In the genomic region with DNA sequence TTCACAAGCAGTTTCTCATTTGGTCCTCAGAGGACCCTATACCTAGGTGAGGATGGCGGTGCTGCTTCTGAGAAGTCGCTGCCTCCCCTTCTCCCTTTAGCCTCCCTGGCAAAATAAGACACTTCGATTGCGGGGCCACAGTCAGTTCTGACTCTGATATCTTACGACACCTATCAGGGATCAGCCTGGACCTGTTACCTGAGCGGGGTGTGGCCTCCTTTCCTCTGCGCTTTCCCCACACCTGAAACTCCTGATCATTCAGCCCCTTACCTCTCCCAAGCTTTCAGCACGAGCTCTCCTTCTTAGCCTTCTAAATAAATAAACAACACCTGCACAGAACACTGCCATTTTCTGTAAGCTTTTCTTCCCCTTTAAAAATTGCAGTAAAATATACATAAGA, we compare ENCODE assay signal across 28 cellular contexts.
"Had no signal": no experiment of that assay in that cellular context is flagged by ENCODE, and none has a peak within 500 bp of the region (broad histone marks: within the 10 kb centered on the region; RNA-seq: fewer than 3 reads in every experiment).

No MANE protein-coding gene starts in this region.

- H3K4me1 ChIP-seq: ascending aorta, breast epithelium had no signal

- H3K27ac Mint-ChIP-seq: activated CD4-positive, alpha-beta memory T cell treated with anti-CD3 and anti-CD28 coated beads, Interleukin-2, amount 10 ng/mL, durations not matched to agents 7 days and 5 days; activated CD4-positive, alpha-beta T cell treated with anti-CD3 and anti-CD28 coated beads, Interleukin-2, amount 10 ng/mL, durations not matched to agents 7 days and 5 days; activated naive CD4-positive, alpha-beta T cell treated with anti-CD3 and anti-CD28 coated beads, Interleukin-2, amount 10 ng/mL, durations not matched to agents 7 days and 5 days; activated naive CD4-positive, alpha-beta T cell treated with anti-CD3 and anti-CD28 coated beads, Interleukin-2, amount 50 U/mL, for 72 hours; activated naive CD8-positive, alpha-beta T cell treated with anti-CD3 and anti-CD28 coated beads, Interleukin-2, amount 10 ng/mL, durations not matched to agents 7 days and 5 days; activated T-cell treated with anti-CD3 and anti-CD28 coated beads, Interleukin-2, amount 50 U/mL, for 24 hours; activated T-cell treated with anti-CD3 and anti-CD28 coated beads, Interleukin-2, amount 50 U/mL, for 72 hours; brain; dendritic cell treated with granulocyte-macrophage colony-stimulating factor and Interleukin-4, amounts not matched to agents 40 ng/mL and 50 ng/mL, for 4 days; effector memory CD8-positive, alpha-beta T cell; T-helper 2 cell treated with Interferon-gamma antibody and Interleukin-4, amounts not matched to agents 5 μg/mL and 100 μg/mL, for 36 hours had no signal

- H3K27me3 ChIP-seq: ascending aorta, breast epithelium, dorsolateral prefrontal cortex, esophagus squamous epithelium had no signal

- H3K4me1 Mint-ChIP-seq: brain had no signal

- H3K4me3 Mint-ChIP-seq: activated CD4-positive, alpha-beta memory T cell treated with anti-CD3 and anti-CD28 coated beads, Interleukin-2, amount 10 ng/mL, durations not matched to agents 7 days and 5 days; activated CD4-positive, alpha-beta T cell treated with anti-CD3 and anti-CD28 coated beads, Interleukin-2, amount 10 ng/mL, durations not matched to agents 7 days and 5 days; activated naive CD4-positive, alpha-beta T cell treated with anti-CD3 and anti-CD28 coated beads, Interleukin-2, amount 10 ng/mL, durations not matched to agents 7 days and 5 days; activated naive CD8-positive, alpha-beta T cell treated with anti-CD3 and anti-CD28 coated beads, Interleukin-2, amount 10 ng/mL, durations not matched to agents 7 days and 5 days; activated T-cell treated with anti-CD3 and anti-CD28 coated beads, Interleukin-2, amount 50 U/mL, for 24 hours; activated T-cell treated with anti-CD3 and anti-CD28 coated beads, Interleukin-2, amount 50 U/mL, for 72 hours; brain; central memory CD8-positive, alpha-beta T cell; dendritic cell treated with granulocyte-macrophage colony-stimulating factor and Interleukin-4, amounts not matched to agents 40 ng/mL and 50 ng/mL, for 4 days; effector memory CD8-positive, alpha-beta T cell; T-helper 17 cell; T-helper 2 cell treated with Interferon-gamma antibody and Interleukin-4, amounts not matched to agents 5 μg/mL and 100 μg/mL, for 36 hours had no signal

- H3K27me3 Mint-ChIP-seq: activated naive CD4-positive, alpha-beta T cell treated with anti-CD3 and anti-CD28 coated beads, Interleukin-2, amount 10 ng/mL, durations not matched to agents 7 days and 5 days; central memory CD8-positive, alpha-beta T cell; effector memory CD8-positive, alpha-beta T cell had no signal

- H3K9me3 Mint-ChIP-seq: activated CD4-positive, alpha-beta memory T cell treated with anti-CD3 and anti-CD28 coated beads, Interleukin-2, amount 10 ng/mL, durations not matched to agents 7 days and 5 days; activated CD4-positive, alpha-beta T cell treated with anti-CD3 and anti-CD28 coated beads, Interleukin-2, amount 10 ng/mL, durations not matched to agents 7 days and 5 days; activated naive CD4-positive, alpha-beta T cell treated with anti-CD3 and anti-CD28 coated beads, Interleukin-2, amount 10 ng/mL, durations not matched to agents 7 days and 5 days; activated naive CD4-positive, alpha-beta T cell treated with anti-CD3 and anti-CD28 coated beads, Interleukin-2, amount 50 U/mL, for 72 hours; activated naive CD8-positive, alpha-beta T cell treated with anti-CD3 and anti-CD28 coated beads, Interleukin-2, amount 10 ng/mL, durations not matched to agents 7 days and 5 days; activated T-cell treated with anti-CD3 and anti-CD28 coated beads, Interleukin-2, amount 50 U/mL, for 24 hours; activated T-cell treated with anti-CD3 and anti-CD28 coated beads, Interleukin-2, amount 50 U/mL, for 72 hours; brain; central memory CD8-positive, alpha-beta T cell; dendritic cell treated with granulocyte-macrophage colony-stimulating factor and Interleukin-4, amounts not matched to agents 40 ng/mL and 50 ng/mL, for 4 days; effector memory CD8-positive, alpha-beta T cell; T-helper 2 cell treated with Interferon-gamma antibody and Interleukin-4, amounts not matched to agents 5 μg/mL and 100 μg/mL, for 36 hours had no signal

- H3K36me3 Mint-ChIP-seq: activated naive CD4-positive, alpha-beta T cell treated with anti-CD3 and anti-CD28 coated beads, Interleukin-2, amount 10 ng/mL, durations not matched to agents 7 days and 5 days; activated naive CD4-positive, alpha-beta T cell treated with anti-CD3 and anti-CD28 coated beads, Interleukin-2, amount 50 U/mL, for 72 hours; activated naive CD8-positive, alpha-beta T cell treated with anti-CD3 and anti-CD28 coated beads, Interleukin-2, amount 10 ng/mL, durations not matched to agents 7 days and 5 days; brain had no signal

- DNase-seq: activated CD4-positive, alpha-beta memory T cell treated with anti-CD3 and anti-CD28 coated beads, Interleukin-2, amount 10 ng/mL, durations not matched to agents 7 days and 5 days; activated CD4-positive, alpha-beta T cell treated with anti-CD3 and anti-CD28 coated beads for 1 hour; activated CD4-positive, alpha-beta T cell treated with anti-CD3 and anti-CD28 coated beads for 4 hours; activated CD4-positive, alpha-beta T cell treated with anti-CD3 and anti-CD28 coated beads, Interleukin-2, amount 10 ng/mL, durations not matched to agents 7 days and 5 days; activated CD4-positive, alpha-beta T cell treated with anti-CD3 and anti-CD28 coated beads, Interleukin-2, amount 50 U/mL, for 4 hours; activated CD8-positive, alpha-beta memory T cell treated with anti-CD3 and anti-CD28 coated beads, Interleukin-2, amount 50 U/mL, for 48 hours; activated gamma-delta T cell; activated naive CD4-positive, alpha-beta T cell; activated naive CD4-positive, alpha-beta T cell treated with anti-CD3 and anti-CD28 coated beads, Interleukin-2, amount 10 ng/mL, durations not matched to agents 7 days and 5 days; activated naive CD8-positive, alpha-beta T cell treated with anti-CD3 and anti-CD28 coated beads, Interleukin-2, amount 10 ng/mL, durations not matched to agents 7 days and 5 days; activated T-cell treated with anti-CD3 and anti-CD28 coated beads for 4 hours; activated T-cell treated with anti-CD3 and anti-CD28 coated beads, Interleukin-2, amount 50 U/mL, for 24 hours; activated T-cell treated with anti-CD3 and anti-CD28 coated beads, Interleukin-2, amount 50 U/mL, for 72 hours; dorsolateral prefrontal cortex; effector memory CD8-positive, alpha-beta T cell; esophagus squamous epithelium; head of caudate nucleus; T-helper 1 cell; T-helper 17 cell had no signal

- ATAC-seq: activated naive CD4-positive, alpha-beta T cell treated with anti-CD3 and anti-CD28 coated beads, Interleukin-2, amount 50 U/mL, for 72 hours; activated T-cell treated with anti-CD3 and anti-CD28 coated beads, Interleukin-2, amount 50 U/mL, for 72 hours; effector memory CD8-positive, alpha-beta T cell; T-helper 17 cell had no signal

- H3K36me3 ChIP-seq: ascending aorta, breast epithelium, esophagus squamous epithelium had no signal

- H3K4me3 ChIP-seq: ascending aorta, breast epithelium, coronary artery, dorsolateral prefrontal cortex, esophagus squamous epithelium had no signal

- H3K27ac ChIP-seq: ascending aorta, breast epithelium, coronary artery, dorsolateral prefrontal cortex, epithelial cell of prostate, esophagus squamous epithelium had no signal

- H3K9me3 ChIP-seq: ascending aorta, breast epithelium, esophagus squamous epithelium had no signal
